ENCODE assay signal across 24 cellular contexts in the genomic region with DNA sequence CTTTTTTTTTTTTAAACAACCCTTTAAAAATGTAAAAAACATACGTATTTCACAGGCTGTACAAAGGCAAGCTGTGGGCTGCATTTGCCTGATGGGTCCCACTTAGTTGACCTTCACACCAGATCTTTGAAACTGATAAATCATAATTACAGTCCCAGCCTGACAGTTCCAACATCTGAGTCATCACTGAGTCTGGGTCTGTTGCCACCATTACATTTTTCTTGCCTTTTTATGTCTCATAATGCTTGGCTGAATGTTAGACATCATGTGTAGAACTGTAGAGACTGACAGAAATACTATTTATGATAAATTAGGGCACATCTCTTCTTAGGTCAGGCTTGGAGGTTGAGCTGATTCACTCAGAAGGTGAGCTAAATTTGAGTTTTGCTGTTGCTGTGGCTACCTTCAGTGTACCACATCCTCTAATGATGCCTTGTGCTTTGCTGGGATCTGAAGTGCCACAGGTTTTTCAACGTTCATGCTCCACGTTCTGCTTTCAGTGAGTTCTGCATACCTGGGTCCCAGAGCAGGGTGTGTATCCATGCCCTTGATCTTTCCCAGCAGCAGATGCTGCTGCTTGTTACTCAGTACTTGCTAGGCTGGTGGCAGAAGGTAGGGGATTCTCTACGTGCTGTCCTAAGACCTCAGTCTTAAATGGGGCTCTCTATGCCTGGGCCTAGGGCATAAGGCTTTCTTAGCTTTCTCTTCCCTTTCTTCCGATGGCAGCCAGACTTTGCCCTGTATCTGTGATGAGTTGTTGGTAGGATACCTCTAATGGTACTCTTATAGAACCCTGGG.
DNase-seq lines count a peak whose midpoint lies in the region; ATAC-seq and TF ChIP-seq lines count a peak whose summit lies in the region.
"Had no signal": no experiment of that assay in that cellular context is flagged by ENCODE, and none has a peak within 500 bp of the region (broad histone marks: within the 10 kb centered on the region; RNA-seq: fewer than 3 reads in every experiment).

No MANE protein-coding gene starts in this region.

- no peaks in the 10 kb centered on the region for H4K20me1 ChIP-seq in GM23338 (replicated peaks; ENCODE audit: insufficient read depth)
- H4K20me1 ChIP-seq: BLaER1 treated with 17β-estradiol and CSF1 and Interleukin-3, amounts not matched to agents 10 nM and 100 nM had no signal

- H3K27ac Mint-ChIP-seq in GM23338, result no peak overlapping the region
- H3K27ac Mint-ChIP-seq: activated CD4-positive, alpha-beta memory T cell treated with anti-CD3 and anti-CD28 coated beads for 36 hours; dendritic cell treated with granulocyte-macrophage colony-stimulating factor and Interleukin-4, amounts not matched to agents 40 ng/mL and 50 ng/mL, for 4 days; nephron had no signal

- peaks cover 2% of the 10 kb centered on the region for H3K27me3 Mint-ChIP-seq in GM23338 (ENCODE audit: insufficient read depth, low read depth, poor library complexity)
- H3K27me3 Mint-ChIP-seq: activated CD4-positive, alpha-beta memory T cell treated with anti-CD3 and anti-CD28 coated beads for 36 hours; dendritic cell treated with granulocyte-macrophage colony-stimulating factor and Interleukin-4, amounts not matched to agents 40 ng/mL and 50 ng/mL, for 4 days had no signal

- H3K79me2 ChIP-seq in GM23338 (replicated peaks; ENCODE audit: insufficient read depth), result no peaks in the 10 kb centered on the region

- H3K36me3 ChIP-seq in GM23338 (ENCODE audit: insufficient read depth), result peaks cover 10% of the 10 kb centered on the region
- H3K36me3 ChIP-seq: cardiac muscle cell, pancreas, vagina had no signal

- peak; percentile 49 for ATAC-seq in GM23338
- no peak for ATAC-seq in HG03439 (IDR thresholded peaks at IDR 0.05; ENCODE audit: unreplicated experiment)
- ATAC-seq: heart right ventricle, pancreas, sciatic nerve had no signal

- peaks cover 16% of the 10 kb centered on the region for H3K4me1 Mint-ChIP-seq in GM23338
- H3K4me1 Mint-ChIP-seq: nephron had no signal

- H3K4me2 ChIP-seq in GM23338, result no peak overlapping the region
- H3K4me2 ChIP-seq: BLaER1 treated with 17β-estradiol and CSF1 and Interleukin-3, amounts not matched to agents 10 nM and 100 nM had no signal

- H3F3A ChIP-seq in GM23338 (replicated peaks; ENCODE audit: low read depth), result no peaks in the 10 kb centered on the region

- H3K4me3 ChIP-seq in AG10803 (ENCODE audit: low read length), result no peak overlapping the region
- no peak overlapping the region for H3K4me3 ChIP-seq in GM23338
- H3K4me3 ChIP-seq: BLaER1 treated with 17β-estradiol and CSF1 and Interleukin-3, amounts not matched to agents 10 nM and 100 nM; cardiac muscle cell; heart right ventricle; left ventricle myocardium inferior; pancreas; vagina had no signal

- H2AFZ ChIP-seq in GM23338, result no peak overlapping the region

- peaks cover 4% of the 10 kb centered on the region for H3K4me1 ChIP-seq in GM23338 (ENCODE audit: insufficient read depth)
- H3K4me1 ChIP-seq: BLaER1 treated with 17β-estradiol and CSF1 and Interleukin-3, amounts not matched to agents 10 nM and 100 nM; heart right ventricle; left ventricle myocardium inferior; pancreas; vagina had no signal

- peaks cover 41% of the 10 kb centered on the region for H3K36me3 Mint-ChIP-seq in GM23338 (ENCODE audit: low read depth)

- H3K9me3 Mint-ChIP-seq in GM23338, result peaks cover 35% of the 10 kb centered on the region
- H3K9me3 Mint-ChIP-seq: activated CD4-positive, alpha-beta memory T cell treated with anti-CD3 and anti-CD28 coated beads for 36 hours had no signal

- peak; percentile 14 for DNase-seq in AG10803 (ENCODE audit: low read depth)
- no peak for DNase-seq in GM23338 (ENCODE audit: low spot score)
- DNase-seq in SK-N-DZ (ENCODE audit: low spot score), result peak; percentile 45
- DNase-seq in fibroblast of peridontal ligament (ENCODE audit: extremely low read depth), result peak; percentile 37
- DNase-seq in DMS79 treated with DMSO at 0.1 percent for 48 hours (lab: John Stamatoyannopoulos, UW), result no peak
- no peak for DNase-seq in GM19238 (ENCODE audit: insufficient read length, low spot score)
- DNase-seq in NK-92 treated with Interleukin-12 subunit alpha and Interleukin-12 subunit beta, amount 100 ng/mL, for 24 hours (lab: John Stamatoyannopoulos, UW), result no peak
- DNase-seq: activated CD4-positive, alpha-beta memory T cell treated with anti-CD3 and anti-CD28 coated beads for 36 hours; activated CD4-positive, CD25-positive, alpha-beta regulatory T cell; activated T-cell treated with anti-CD3 and anti-CD28 coated beads, Interleukin-2, amount 50 U/mL, for 1 hour; amygdala; heart right ventricle; left ventricle myocardium inferior; NCI-H2107; NCI-H510A treated with DMSO at 0.1 percent for 48 hours; pancreas; RPMI8226 had no signal

- no peak overlapping the region for H3K27ac ChIP-seq in GM23338 (ENCODE audit: low read depth)
- H3K27ac ChIP-seq: BLaER1 treated with 17β-estradiol and CSF1 and Interleukin-3, amounts not matched to agents 10 nM and 100 nM; cardiac muscle cell; heart right ventricle; left ventricle myocardium inferior; pancreas; vagina had no signal

- no peak overlapping the region for H3K4me3 Mint-ChIP-seq in GM23338
- H3K4me3 Mint-ChIP-seq: activated CD4-positive, alpha-beta memory T cell treated with anti-CD3 and anti-CD28 coated beads for 36 hours; dendritic cell treated with granulocyte-macrophage colony-stimulating factor and Interleukin-4, amounts not matched to agents 40 ng/mL and 50 ng/mL, for 4 days; nephron had no signal

- no peaks in the 10 kb centered on the region for H3K9me2 ChIP-seq in GM23338 (ENCODE audit: insufficient read depth)

- H3K27me3 ChIP-seq in GM23338 (ENCODE audit: insufficient read depth), result no peaks in the 10 kb centered on the region
- H3K27me3 ChIP-seq: BLaER1 treated with 17β-estradiol and CSF1 and Interleukin-3, amounts not matched to agents 10 nM and 100 nM; cardiac muscle cell; heart right ventricle; pancreas; vagina had no signal

- no peak for TF ChIP-seq CTCF in AG10803 (conservative IDR thresholded peaks at IDR 0.05; ENCODE audit: low read length)
- TF ChIP-seq CTCF in GM23338 (conservative IDR thresholded peaks at IDR 0.05; ENCODE audit: low read depth in 2 of 2), result no peak

TF ChIP-seq in GM23338, 12 proteins besides CTCF, POLR2A, EP300 and RAD21:
- no peak for TF ChIP-seq ZNF331 (CRISPR knock-in tag; IDR thresholded peaks at IDR 0.05; ENCODE audit: low read depth)
- no peak for TF ChIP-seq ETS1 (IDR thresholded peaks at IDR 0.05)
- no peak for TF ChIP-seq NANOG (IDR thresholded peaks at IDR 0.05; ENCODE audit: borderline replicate concordance)
- no peak for TF ChIP-seq JUNB (IDR thresholded peaks at IDR 0.05; ENCODE audit: unreplicated experiment)

Comparison
In these comparisons a context has a peak if more than half of its experiments do, and no peak if none do; other contexts are left out.
1. DNase-seq: peak in AG10803 (single experiment), SK-N-DZ (single experiment) and fibroblast of peridontal ligament (single experiment); none in GM23338 (single experiment), DMS79 treated with DMSO at 0.1 percent for 48 hours (single experiment), GM19238 (single experiment) and NK-92 treated with Interleukin-12 subunit alpha and Interleukin-12 subunit beta, amount 100 ng/mL, for 24 hours (single experiment).